18 cellular contexts compared by ENCODE assay signal in the genomic region with DNA sequence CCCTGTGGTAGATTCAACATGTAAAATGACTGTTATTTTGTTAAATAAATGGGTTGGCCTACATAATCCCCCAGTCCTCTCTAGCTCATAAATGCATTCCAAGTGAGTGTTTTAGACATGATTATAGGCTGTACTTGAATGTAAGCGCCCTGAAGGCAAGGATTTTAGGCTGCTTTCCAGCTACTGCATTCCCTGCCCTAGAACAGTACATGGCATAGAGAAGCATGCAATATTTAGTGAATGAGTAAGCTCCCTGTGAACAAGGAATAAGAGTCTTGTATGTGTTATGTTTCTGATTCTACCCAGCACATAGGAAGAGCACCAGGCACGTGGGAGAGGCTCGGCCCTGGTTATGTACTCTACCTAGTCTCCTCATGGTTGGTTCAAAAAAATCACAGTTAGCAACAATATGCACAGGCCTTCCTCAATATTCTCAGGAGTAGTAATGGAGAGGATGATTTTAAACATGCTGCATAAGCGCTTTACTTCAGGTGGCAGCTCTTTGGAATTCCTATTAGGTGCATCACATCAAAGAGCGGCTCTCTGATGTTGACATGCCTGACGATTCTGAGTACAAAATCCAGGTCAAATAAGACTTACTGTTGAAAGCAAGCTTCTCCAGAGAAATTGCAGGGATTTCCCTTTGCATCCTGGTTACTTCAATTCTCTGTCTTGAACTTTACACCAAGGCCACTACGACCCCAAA.
"Had no signal": no experiment of that assay in that cellular context is flagged by ENCODE, and none has a peak within 500 bp of the region (broad histone marks: within the 10 kb centered on the region; RNA-seq: fewer than 3 reads in every experiment).

No MANE protein-coding gene starts in this region.

- DNase-seq: activated CD4-positive, alpha-beta T cell treated with anti-CD3 and anti-CD28 coated beads, Interleukin-2, amount 50 U/mL, for 48 hours; activated CD8-positive, alpha-beta memory T cell treated with anti-CD3 and anti-CD28 coated beads, Interleukin-2, amount 50 U/mL, for 48 hours; activated naive CD4-positive, alpha-beta T cell treated with anti-CD3 and anti-CD28 coated beads, Interleukin-2, amount 10 ng/mL, durations not matched to agents 7 days and 5 days; activated T-cell treated with anti-CD3 and anti-CD28 coated beads, Interleukin-2, amount 50 U/mL, for 4 hours; body of pancreas; erythroblast; hippocampal formation; islet precursor cell; naive thymus-derived CD4-positive, alpha-beta T cell; posterior cingulate gyrus; sigmoid colon; stimulated activated CD4-positive, alpha-beta T cell treated with anti-CD3 and anti-CD28 coated beads, Interleukin-2, amount 100 ng/mL, for 48 hours; stimulated activated naive CD4-positive, alpha-beta T cell; T1000; testis had no signal

- ATAC-seq: activated T-cell treated with anti-CD3 and anti-CD28 coated beads, Interleukin-2, amount 50 U/mL, for 4 hours; body of pancreas; naive thymus-derived CD4-positive, alpha-beta T cell; WTC11 had no signal

- H3K4me3 ChIP-seq: body of pancreas, lung, sigmoid colon, testis, vagina had no signal
